In genomic region chr11:121672630-121673487, GRCh38 we compare ENCODE assay signal across 14 cellular contexts.
DNase-seq lines count a peak whose midpoint lies in the region; ATAC-seq and TF ChIP-seq lines count a peak whose summit lies in the region.
"Had no signal": no experiment of that assay in that cellular context is flagged by ENCODE, and none has a peak within 500 bp of the region (broad histone marks: within the 10 kb centered on the region; RNA-seq: fewer than 3 reads in every experiment).

No MANE protein-coding gene starts in this region.

- TF ChIP-seq POLR2A in esophagus squamous epithelium (IDR thresholded peaks at IDR 0.05), result no peak
- no peak for TF ChIP-seq POLR2A in right lobe of liver (IDR thresholded peaks at IDR 0.05)
- no peak for TF ChIP-seq POLR2A in testis (IDR thresholded peaks at IDR 0.05)

- 51 to 63% methylated on average over 9 to 13 of the region's 13 CpGs for WGBS in esophagus squamous epithelium, 2 donors
- WGBS in right lobe of liver (ENCODE audit: insufficient coverage, low coverage, low lambda C conversion rate, missing lambda C conversion rate), result 52% methylated on average over 9 of the region's 13 CpGs
- 39 to 56% methylated on average over 8 to 13 of the region's 13 CpGs for WGBS in testis, 2 donors
- WGBS in mesenchymal stem cell, result 70% methylated on average over 13 of the region's 13 CpGs

- no peak overlapping the region for H3K4me3 ChIP-seq in esophagus squamous epithelium
- H3K4me3 ChIP-seq in right lobe of liver, result no peak overlapping the region
- no peak overlapping the region for H3K4me3 ChIP-seq in testis
- H3K4me3 ChIP-seq in mesenchymal stem cell (ENCODE audit: insufficient read depth in 1 of 2, low read depth in 1 of 2, low read length in 2 of 2), result peak overlapping the region in 1 of 2 experiments; percentile 48
- H3K4me3 ChIP-seq: pancreas, SJSA1 had no signal

- H3K9me3 ChIP-seq in esophagus squamous epithelium (no peaks in the 10 kb centered on the region), right lobe of liver (no peaks in the 10 kb centered on the region), testis (no peaks in the 10 kb centered on the region), mesenchymal stem cell (ENCODE audit: control insufficient read depth, low read length) (no peaks in the 10 kb centered on the region)
- H3K9me3 ChIP-seq: pancreas, SJSA1 had no signal

- no peak overlapping the region for H3K23ac ChIP-seq in mesenchymal stem cell (ENCODE audit: low read length in 2 of 2)

- H2BK120ac ChIP-seq in mesenchymal stem cell (ENCODE audit: low read depth, low read length), result no peak overlapping the region

- H4K8ac ChIP-seq in mesenchymal stem cell (ENCODE audit: low read length), result no peak overlapping the region

- H3K18ac ChIP-seq in mesenchymal stem cell (ENCODE audit: low read depth in 1 of 2, low read length in 2 of 2), result no peak overlapping the region

- H3K36me3 ChIP-seq in esophagus squamous epithelium, result no peaks in the 10 kb centered on the region
- H3K36me3 ChIP-seq in right lobe of liver, result no peaks in the 10 kb centered on the region
- no peaks in the 10 kb centered on the region for H3K36me3 ChIP-seq in testis (ENCODE audit: low read depth, missing control alignments)
- H3K36me3 ChIP-seq in mesenchymal stem cell (ENCODE audit: control insufficient read depth in 1 of 2, insufficient read depth in 2 of 2, low read depth in 1 of 2, low read length in 2 of 2), result no peaks in the 10 kb centered on the region
- H3K36me3 ChIP-seq: pancreas, SJSA1 had no signal

- H2AFZ ChIP-seq in mesenchymal stem cell (ENCODE audit: low read depth, low read length), result no peak overlapping the region

- H3K4ac ChIP-seq in mesenchymal stem cell (ENCODE audit: low read depth in 1 of 2, low read length in 2 of 2), result no peak overlapping the region

- no peak overlapping the region for H3K4me2 ChIP-seq in mesenchymal stem cell (ENCODE audit: low read length, poor library complexity, severe bottlenecking)

- H3K14ac ChIP-seq in mesenchymal stem cell (ENCODE audit: low read length in 2 of 2), result peak overlapping the region in 1 of 2 experiments; percentile 19

- H3K79me1 ChIP-seq in mesenchymal stem cell (replicated peaks; ENCODE audit: low read length, poor library complexity, severe bottlenecking), result no peaks in the 10 kb centered on the region

- H3K27ac ChIP-seq in esophagus squamous epithelium (peak overlapping the region in 3 of 4 donors; percentile 10 to 69 (median 45)), right lobe of liver (no peak overlapping the region), testis (no peak overlapping the region), mesenchymal stem cell (ENCODE audit: low read length, poor library complexity, severe bottlenecking) (no peak overlapping the region)
- H3K27ac ChIP-seq: C4-2B, pancreas, SJSA1 had no signal

- DNase-seq in SK-N-DZ (ENCODE audit: low spot score) (peak; percentile 62), esophagus squamous epithelium (lab: John Stamatoyannopoulos, UW) (no peak), right lobe of liver (no peak), testis (peak; percentile 24), mesenchymal stem cell (no peak), ecto neural progenitor cell (ENCODE audit: low spot score) (no peak)
- no peak for DNase-seq in stimulated activated CD4-positive, alpha-beta T cell treated with anti-CD3 and anti-CD28 coated beads, Interleukin-4, amount 100 ng/mL, for 4 hours
- DNase-seq: activated CD8-positive, alpha-beta memory T cell treated with anti-CD3 and anti-CD28 coated beads, Interleukin-2, amount 10 ng/mL, durations not matched to agents 7 days and 5 days; activated naive CD8-positive, alpha-beta T cell treated with anti-CD3 and anti-CD28 coated beads for 36 hours; DND-41; pancreas had no signal

- peak; percentile 14 to 71 (median 49) for ATAC-seq in right lobe of liver
- no peak for ATAC-seq in GM19395 (IDR thresholded peaks at IDR 0.05; ENCODE audit: unreplicated experiment)
- ATAC-seq: activated CD8-positive, alpha-beta memory T cell treated with anti-CD3 and anti-CD28 coated beads, Interleukin-2, amount 10 ng/mL, durations not matched to agents 7 days and 5 days had no signal

- no peak overlapping the region for H4K91ac ChIP-seq in mesenchymal stem cell (ENCODE audit: low read length)

- intact Hi-C loops in esophagus squamous epithelium (cut with DNase I) (no loop called here), right lobe of liver (cut with DNase I) (no loop called here), testis (cut with DNase I; ENCODE audit: low total_unique reads) (loop anchor here (10.0 kb wide), 1 partner anchor 52 kb away; no protein-coding TSS in a partner anchor)

- H2BK15ac ChIP-seq in mesenchymal stem cell (ENCODE audit: low read depth, poor library complexity, severe bottlenecking), result no peak overlapping the region

- H3K9ac ChIP-seq in mesenchymal stem cell (ENCODE audit: low read length), result no peak overlapping the region

- peaks cover 0 to 6% (median 0%) of the 10 kb centered on the region in 4 donors for H3K27me3 ChIP-seq in esophagus squamous epithelium
- H3K27me3 ChIP-seq in right lobe of liver, result no peaks in the 10 kb centered on the region
- H3K27me3 ChIP-seq in testis, result no peaks in the 10 kb centered on the region
- H3K27me3 ChIP-seq in mesenchymal stem cell (ENCODE audit: control insufficient read depth in 1 of 2, insufficient read depth in 1 of 2, low read length in 2 of 2), result peaks cover 0 to 3% of the 10 kb centered on the region in 2 experiments
- H3K27me3 ChIP-seq: pancreas, SJSA1 had no signal

- no peak overlapping the region for H2BK5ac ChIP-seq in mesenchymal stem cell (ENCODE audit: low read depth, low read length, poor library complexity, severe bottlenecking)

- H3K4me1 ChIP-seq in esophagus squamous epithelium, result peaks cover 0 to 20% (median 0%) of the 10 kb centered on the region in 3 donors
- no peaks in the 10 kb centered on the region for H3K4me1 ChIP-seq in right lobe of liver
- peaks cover 32% of the 10 kb centered on the region for H3K4me1 ChIP-seq in testis
- H3K4me1 ChIP-seq in mesenchymal stem cell (ENCODE audit: control insufficient read depth, insufficient read depth, low read depth, low read length), result no peaks in the 10 kb centered on the region
- H3K4me1 ChIP-seq: pancreas, SJSA1 had no signal

- no peak overlapping the region for H2AK5ac ChIP-seq in mesenchymal stem cell (ENCODE audit: low read length, severe bottlenecking)

- H2BK12ac ChIP-seq in mesenchymal stem cell (ENCODE audit: low read length in 2 of 2), result no peak overlapping the region

- TF ChIP-seq CTCF in esophagus squamous epithelium (IDR thresholded peaks at IDR 0.05), result no peak
- TF ChIP-seq CTCF in right lobe of liver (IDR thresholded peaks at IDR 0.05), result no peak
- no peak for TF ChIP-seq CTCF in testis (IDR thresholded peaks at IDR 0.05)

Comparison
In these comparisons a context has a peak if more than half of its experiments do, and no peak if none do; other contexts are left out.
1. DNase-seq: peak in SK-N-DZ (single experiment) and testis (single experiment); none in esophagus squamous epithelium (single experiment), right lobe of liver (0 of 3), stimulated activated CD4-positive, alpha-beta T cell treated with anti-CD3 and anti-CD28 coated beads, Interleukin-4, amount 100 ng/mL, for 4 hours (0 of 2), mesenchymal stem cell (single experiment) and ecto neural progenitor cell (single experiment).
2. H3K27ac ChIP-seq: peak in esophagus squamous epithelium (3 of 4); none in right lobe of liver (0 of 3), testis (0 of 2) and mesenchymal stem cell (single experiment).